Comparison of ENCODE assay signal across 1 cellular context in genomic region chr1:224262373-224263054, GRCh38.
TF ChIP-seq lines count a peak whose summit lies in the region.

No MANE protein-coding gene starts in this region.

TF ChIP-seq in K562, 482 proteins besides CTCF, POLR2A, EP300 and RAD21 (continued from another document and continues in another):
- TF ChIP-seq, protein P1, sequence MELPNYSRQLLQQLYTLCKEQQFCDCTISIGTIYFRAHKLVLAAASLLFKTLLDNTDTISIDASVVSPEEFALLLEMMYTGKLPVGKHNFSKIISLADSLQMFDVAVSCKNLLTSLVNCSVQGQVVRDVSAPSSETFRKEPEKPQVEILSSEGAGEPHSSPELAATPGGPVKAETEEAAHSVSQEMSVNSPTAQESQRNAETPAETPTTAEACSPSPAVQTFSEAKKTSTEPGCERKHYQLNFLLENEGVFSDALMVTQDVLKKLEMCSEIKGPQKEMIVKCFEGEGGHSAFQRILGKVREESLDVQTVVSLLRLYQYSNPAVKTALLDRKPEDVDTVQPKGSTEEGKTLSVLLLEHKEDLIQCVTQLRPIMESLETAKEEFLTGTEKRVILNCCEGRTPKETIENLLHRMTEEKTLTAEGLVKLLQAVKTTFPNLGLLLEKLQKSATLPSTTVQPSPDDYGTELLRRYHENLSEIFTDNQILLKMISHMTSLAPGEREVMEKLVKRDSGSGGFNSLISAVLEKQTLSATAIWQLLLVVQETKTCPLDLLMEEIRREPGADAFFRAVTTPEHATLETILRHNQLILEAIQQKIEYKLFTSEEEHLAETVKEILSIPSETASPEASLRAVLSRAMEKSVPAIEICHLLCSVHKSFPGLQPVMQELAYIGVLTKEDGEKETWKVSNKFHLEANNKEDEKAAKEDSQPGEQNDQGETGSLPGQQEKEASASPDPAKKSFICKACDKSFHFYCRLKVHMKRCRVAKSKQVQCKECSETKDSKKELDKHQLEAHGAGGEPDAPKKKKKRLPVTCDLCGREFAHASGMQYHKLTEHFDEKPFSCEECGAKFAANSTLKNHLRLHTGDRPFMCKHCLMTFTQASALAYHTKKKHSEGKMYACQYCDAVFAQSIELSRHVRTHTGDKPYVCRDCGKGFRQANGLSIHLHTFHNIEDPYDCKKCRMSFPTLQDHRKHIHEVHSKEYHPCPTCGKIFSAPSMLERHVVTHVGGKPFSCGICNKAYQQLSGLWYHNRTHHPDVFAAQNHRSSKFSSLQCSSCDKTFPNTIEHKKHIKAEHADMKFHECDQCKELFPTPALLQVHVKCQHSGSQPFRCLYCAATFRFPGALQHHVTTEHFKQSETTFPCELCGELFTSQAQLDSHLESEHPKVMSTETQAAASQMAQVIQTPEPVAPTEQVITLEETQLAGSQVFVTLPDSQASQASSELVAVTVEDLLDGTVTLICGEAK (IDR thresholded peaks at IDR 0.05), result peak; percentile 23; the same call in 1 of the 2 replicates
- TF ChIP-seq, protein P1 (CRISPR knock-in tag; IDR thresholded peaks at IDR 0.05), result no peak
- TF ChIP-seq SETDB1 (IDR thresholded peaks at IDR 0.05; ENCODE audit: low read length) (no peak), PPARD (CRISPR knock-in tag; IDR thresholded peaks at IDR 0.05) (no peak), JUNB (CRISPR knock-in tag; conservative IDR thresholded peaks at IDR 0.05) (no peak), L3MBTL2 (IDR thresholded peaks at IDR 0.05) (no peak), CSDE1 (IDR thresholded peaks at IDR 0.05) (no peak), HNRNPL (IDR thresholded peaks at IDR 0.05; ENCODE audit: low read depth, low read length) (no peak), ZNF407 (IDR thresholded peaks at IDR 0.05; ENCODE audit: low read depth) (no peak), MYC (IDR thresholded peaks at IDR 0.05; ENCODE audit: low read depth, low read length) (no peak), MYC (CRISPR knock-in tag; IDR thresholded peaks at IDR 0.05; ENCODE audit: borderline replicate concordance, low read depth) (no peak), SP1 (CRISPR knock-in tag; IDR thresholded peaks at IDR 0.05) (no peak), MAZ (CRISPR knock-in tag; conservative IDR thresholded peaks at IDR 0.05 in 1 of 2, IDR thresholded peaks at IDR 0.05 in 1 of 2) (no peak), ZNF280B (CRISPR knock-in tag; IDR thresholded peaks at IDR 0.05) (no peak), ZFP30 (CRISPR knock-in tag; IDR thresholded peaks at IDR 0.05; ENCODE audit: borderline replicate concordance) (no peak), GATA2 (CRISPR knock-in tag; IDR thresholded peaks at IDR 0.05) (no peak), RB1 (IDR thresholded peaks at IDR 0.05; ENCODE audit: low read depth) (no peak), POLR2AphosphoS5 (IDR thresholded peaks at IDR 0.05; ENCODE audit: control insufficient read depth, insufficient read depth, low read depth, low read length) (no peak), ZNF354B (CRISPR knock-in tag; IDR thresholded peaks at IDR 0.05) (no peak), HMG20A (CRISPR knock-in tag; conservative IDR thresholded peaks at IDR 0.05) (no peak), TAL1 (IDR thresholded peaks at IDR 0.05) (no peak), SIN3B (IDR thresholded peaks at IDR 0.05; ENCODE audit: low read depth) (no peak), HMGXB4 (CRISPR knock-in tag; IDR thresholded peaks at IDR 0.05) (no peak), EZH2 (IDR thresholded peaks at IDR 0.05; ENCODE audit: borderline replicate concordance, low read depth, low read length) (no peak), SMARCA5 (IDR thresholded peaks at IDR 0.05) (peak; percentile 28; the same call in 1 of the 2 replicates), HDAC1 (IDR thresholded peaks at IDR 0.05) (peak in 1 of 2 experiments; percentile 88; a peak in 2 of 4 replicates), SREBF1 (IDR thresholded peaks at IDR 0.05; ENCODE audit: borderline replicate concordance, low read depth, low read length) (no peak), ETS2 (tag; IDR thresholded peaks at IDR 0.05; ENCODE audit: borderline replicate concordance, poor library complexity, severe bottlenecking) (no peak), EGR1 (conservative IDR thresholded peaks at IDR 0.05) (no peak), E2F3 (CRISPR knock-in tag; IDR thresholded peaks at IDR 0.05) (no peak), RBM14 (IDR thresholded peaks at IDR 0.05; ENCODE audit: borderline replicate concordance, insufficient read depth, low read depth, low read length) (no peak)
- TF ChIP-seq, protein P2, sequence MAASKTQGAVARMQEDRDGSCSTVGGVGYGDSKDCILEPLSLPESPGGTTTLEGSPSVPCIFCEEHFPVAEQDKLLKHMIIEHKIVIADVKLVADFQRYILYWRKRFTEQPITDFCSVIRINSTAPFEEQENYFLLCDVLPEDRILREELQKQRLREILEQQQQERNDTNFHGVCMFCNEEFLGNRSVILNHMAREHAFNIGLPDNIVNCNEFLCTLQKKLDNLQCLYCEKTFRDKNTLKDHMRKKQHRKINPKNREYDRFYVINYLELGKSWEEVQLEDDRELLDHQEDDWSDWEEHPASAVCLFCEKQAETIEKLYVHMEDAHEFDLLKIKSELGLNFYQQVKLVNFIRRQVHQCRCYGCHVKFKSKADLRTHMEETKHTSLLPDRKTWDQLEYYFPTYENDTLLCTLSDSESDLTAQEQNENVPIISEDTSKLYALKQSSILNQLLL (CRISPR knock-in tag; IDR thresholded peaks at IDR 0.05; ENCODE audit: borderline replicate concordance), result no peak
- TF ChIP-seq, protein P3, sequence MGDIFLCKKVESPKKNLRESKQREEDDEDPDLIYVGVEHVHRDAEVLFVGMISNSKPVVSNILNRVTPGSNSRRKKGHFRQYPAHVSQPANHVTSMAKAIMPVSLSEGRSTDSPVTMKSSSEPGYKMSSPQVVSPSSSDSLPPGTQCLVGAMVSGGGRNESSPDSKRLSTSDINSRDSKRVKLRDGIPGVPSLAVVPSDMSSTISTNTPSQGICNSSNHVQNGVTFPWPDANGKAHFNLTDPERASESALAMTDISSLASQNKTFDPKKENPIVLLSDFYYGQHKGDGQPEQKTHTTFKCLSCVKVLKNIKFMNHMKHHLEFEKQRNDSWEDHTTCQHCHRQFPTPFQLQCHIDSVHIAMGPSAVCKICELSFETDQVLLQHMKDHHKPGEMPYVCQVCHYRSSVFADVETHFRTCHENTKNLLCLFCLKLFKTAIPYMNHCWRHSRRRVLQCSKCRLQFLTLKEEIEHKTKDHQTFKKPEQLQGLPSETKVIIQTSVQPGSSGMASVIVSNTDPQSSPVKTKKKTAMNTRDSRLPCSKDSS (IDR thresholded peaks at IDR 0.05; ENCODE audit: low read depth, partially characterized antibody), result no peak
- TF ChIP-seq, protein P4, sequence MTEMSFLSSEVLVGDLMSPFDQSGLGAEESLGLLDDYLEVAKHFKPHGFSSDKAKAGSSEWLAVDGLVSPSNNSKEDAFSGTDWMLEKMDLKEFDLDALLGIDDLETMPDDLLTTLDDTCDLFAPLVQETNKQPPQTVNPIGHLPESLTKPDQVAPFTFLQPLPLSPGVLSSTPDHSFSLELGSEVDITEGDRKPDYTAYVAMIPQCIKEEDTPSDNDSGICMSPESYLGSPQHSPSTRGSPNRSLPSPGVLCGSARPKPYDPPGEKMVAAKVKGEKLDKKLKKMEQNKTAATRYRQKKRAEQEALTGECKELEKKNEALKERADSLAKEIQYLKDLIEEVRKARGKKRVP (CRISPR knock-in tag; IDR thresholded peaks at IDR 0.05), result no peak
